1 cellular context compared by ENCODE assay signal in the genomic region with DNA sequence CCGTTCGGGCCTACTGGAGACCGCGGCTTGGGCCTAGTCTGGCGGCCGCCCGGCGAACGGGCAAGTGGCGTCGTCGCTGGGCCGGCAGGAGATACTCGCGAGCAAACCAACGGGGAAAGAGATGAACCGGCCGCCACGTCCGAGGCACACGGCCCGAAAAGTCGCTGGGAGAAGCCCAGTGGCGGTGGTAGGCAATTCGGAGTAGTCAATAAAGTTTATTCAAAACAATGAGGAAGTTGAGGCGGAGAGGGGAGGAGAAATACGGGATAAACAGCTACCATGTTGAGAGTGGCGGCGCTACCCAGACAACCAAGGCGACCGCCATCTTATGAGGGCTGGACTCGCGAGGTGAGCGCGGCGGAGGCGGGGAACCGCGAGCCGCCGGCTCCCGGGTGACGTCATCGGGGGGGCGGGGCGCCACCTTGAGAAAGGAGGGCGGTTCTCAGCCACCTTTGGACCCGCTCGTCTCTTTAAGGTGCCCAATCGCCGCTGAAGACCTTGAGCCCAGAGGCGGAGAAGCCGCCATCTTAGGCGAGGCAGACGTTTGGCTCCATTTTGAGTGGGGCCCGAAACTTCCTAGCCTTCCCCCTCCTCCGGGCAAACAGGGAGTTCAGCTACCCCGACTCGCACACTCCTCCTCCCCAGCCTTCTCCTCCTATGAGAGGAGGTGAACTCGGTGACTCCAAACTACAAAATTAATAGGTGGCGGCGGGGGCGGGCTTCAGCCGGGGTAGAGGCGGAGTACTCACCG.
TF ChIP-seq lines count a peak whose summit lies in the region.

PHF8 (minus strand) TSS at position 348 of the 751 bp plus-strand sequence. CDS start 1,745 bp downstream, outside the sequence.

TF ChIP-seq in A549, 52 proteins besides CTCF, POLR2A, EP300 and RAD21 (continued from another document):
- TF ChIP-seq, protein P1, sequence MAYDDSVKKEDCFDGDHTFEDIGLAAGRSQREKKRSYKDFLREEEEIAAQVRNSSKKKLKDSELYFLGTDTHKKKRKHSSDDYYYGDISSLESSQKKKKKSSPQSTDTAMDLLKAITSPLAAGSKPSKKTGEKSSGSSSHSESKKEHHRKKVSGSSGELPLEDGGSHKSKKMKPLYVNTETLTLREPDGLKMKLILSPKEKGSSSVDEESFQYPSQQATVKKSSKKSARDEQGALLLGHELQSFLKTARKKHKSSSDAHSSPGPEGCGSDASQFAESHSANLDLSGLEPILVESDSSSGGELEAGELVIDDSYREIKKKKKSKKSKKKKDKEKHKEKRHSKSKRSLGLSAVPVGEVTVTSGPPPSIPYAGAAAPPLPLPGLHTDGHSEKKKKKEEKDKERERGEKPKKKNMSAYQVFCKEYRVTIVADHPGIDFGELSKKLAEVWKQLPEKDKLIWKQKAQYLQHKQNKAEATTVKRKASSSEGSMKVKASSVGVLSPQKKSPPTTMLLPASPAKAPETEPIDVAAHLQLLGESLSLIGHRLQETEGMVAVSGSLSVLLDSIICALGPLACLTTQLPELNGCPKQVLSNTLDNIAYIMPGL (CRISPR knock-in tag; IDR thresholded peaks at IDR 0.05; ENCODE audit: borderline replicate concordance), result peak; percentile 90
- TF ChIP-seq CBX8 (IDR thresholded peaks at IDR 0.05) (no peak; the same call in 1 of the 2 replicates), MAX (IDR thresholded peaks at IDR 0.05) (peak; percentile 59), ZSCAN20 (CRISPR knock-in tag; IDR thresholded peaks at IDR 0.05) (no peak), EHMT2 (IDR thresholded peaks at IDR 0.05; ENCODE audit: low read depth) (no peak), HOXB5 (CRISPR knock-in tag; IDR thresholded peaks at IDR 0.05) (0 out of 2 replicates have a peak, but pooled peaks have one; percentile 43), USF2 (IDR thresholded peaks at IDR 0.05) (no peak), NFE2L2 (conservative IDR thresholded peaks at IDR 0.05; ENCODE audit: low read length) (no peak), PHF8 (IDR thresholded peaks at IDR 0.05; ENCODE audit: borderline replicate concordance, low read depth) (peak; percentile 92), HDAC2 (IDR thresholded peaks at IDR 0.05) (no peak), SREBF2 (IDR thresholded peaks at IDR 0.05) (no peak), EHF (CRISPR knock-in tag; IDR thresholded peaks at IDR 0.05) (peak; percentile 73; the same call in 1 of the 2 replicates), POLR2AphosphoS2 (conservative IDR thresholded peaks at IDR 0.05; ENCODE audit: low read length) (no peak), FOSB (CRISPR knock-in tag; IDR thresholded peaks at IDR 0.05) (no peak), GATA3 (IDR thresholded peaks at IDR 0.05; ENCODE audit: borderline replicate concordance) (no peak), ZNF302 (CRISPR knock-in tag; IDR thresholded peaks at IDR 0.05) (no peak), HEYL (CRISPR knock-in tag; IDR thresholded peaks at IDR 0.05) (no peak), JUNB (IDR thresholded peaks at IDR 0.05) (no peak), JUN (IDR thresholded peaks at IDR 0.05) (peak in 1 of 2 experiments; percentile 88; a peak in 3 of 5 replicates), RNF2 (IDR thresholded peaks at IDR 0.05; ENCODE audit: borderline replicate concordance, low read depth) (no peak), FOSL2 (IDR thresholded peaks at IDR 0.05) (no peak), FOSL2 (CRISPR knock-in tag; IDR thresholded peaks at IDR 0.05) (peak; percentile 90), RCOR1 (IDR thresholded peaks at IDR 0.05; ENCODE audit: low read depth, low read length) (no peak), MYC (IDR thresholded peaks at IDR 0.05; ENCODE audit: borderline replicate concordance, low read length) (no peak), ZC3H11A (IDR thresholded peaks at IDR 0.05) (no peak), NPAS2 (CRISPR knock-in tag; IDR thresholded peaks at IDR 0.05; ENCODE audit: borderline replicate concordance) (no peak)
- TF ChIP-seq, protein P2, sequence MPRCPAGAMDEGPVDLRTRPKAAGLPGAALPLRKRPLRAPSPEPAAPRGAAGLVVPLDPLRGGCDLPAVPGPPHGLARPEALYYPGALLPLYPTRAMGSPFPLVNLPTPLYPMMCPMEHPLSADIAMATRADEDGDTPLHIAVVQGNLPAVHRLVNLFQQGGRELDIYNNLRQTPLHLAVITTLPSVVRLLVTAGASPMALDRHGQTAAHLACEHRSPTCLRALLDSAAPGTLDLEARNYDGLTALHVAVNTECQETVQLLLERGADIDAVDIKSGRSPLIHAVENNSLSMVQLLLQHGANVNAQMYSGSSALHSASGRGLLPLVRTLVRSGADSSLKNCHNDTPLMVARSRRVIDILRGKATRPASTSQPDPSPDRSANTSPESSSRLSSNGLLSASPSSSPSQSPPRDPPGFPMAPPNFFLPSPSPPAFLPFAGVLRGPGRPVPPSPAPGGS (IDR thresholded peaks at IDR 0.05), result 0 out of 3 replicates have a peak, but pooled peaks have one; percentile 35
- TF ChIP-seq, protein P3, sequence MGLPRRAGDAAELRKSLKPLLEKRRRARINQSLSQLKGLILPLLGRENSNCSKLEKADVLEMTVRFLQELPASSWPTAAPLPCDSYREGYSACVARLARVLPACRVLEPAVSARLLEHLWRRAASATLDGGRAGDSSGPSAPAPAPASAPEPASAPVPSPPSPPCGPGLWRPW (IDR thresholded peaks at IDR 0.05), result no peak
